In the genomic region with DNA sequence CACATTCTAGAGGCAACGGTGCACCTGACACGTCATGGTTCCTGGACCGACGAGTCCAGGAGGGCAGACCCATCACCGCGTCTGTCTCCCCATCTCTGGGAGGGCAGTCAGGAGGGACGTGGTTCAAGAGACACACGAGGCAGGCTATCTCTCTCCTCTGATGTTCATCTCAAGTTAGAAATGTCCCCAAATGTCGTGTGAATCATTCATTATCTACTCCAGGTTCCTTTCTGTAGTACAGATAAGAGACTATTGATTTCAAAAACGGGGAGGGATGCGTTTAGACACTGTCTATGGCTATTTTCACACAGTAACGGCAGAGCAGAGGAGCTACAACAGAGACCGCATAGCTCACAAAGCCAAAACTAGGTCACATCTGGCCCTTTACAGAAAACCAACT, we compare ENCODE assay signal across 1 cellular context.
TF ChIP-seq lines count a peak whose summit lies in the region.

No MANE protein-coding gene starts in this region.

TF ChIP-seq in K562, 482 proteins besides CTCF, POLR2A, EP300 and RAD21 (continued from another document):
- TF ChIP-seq, protein P1, sequence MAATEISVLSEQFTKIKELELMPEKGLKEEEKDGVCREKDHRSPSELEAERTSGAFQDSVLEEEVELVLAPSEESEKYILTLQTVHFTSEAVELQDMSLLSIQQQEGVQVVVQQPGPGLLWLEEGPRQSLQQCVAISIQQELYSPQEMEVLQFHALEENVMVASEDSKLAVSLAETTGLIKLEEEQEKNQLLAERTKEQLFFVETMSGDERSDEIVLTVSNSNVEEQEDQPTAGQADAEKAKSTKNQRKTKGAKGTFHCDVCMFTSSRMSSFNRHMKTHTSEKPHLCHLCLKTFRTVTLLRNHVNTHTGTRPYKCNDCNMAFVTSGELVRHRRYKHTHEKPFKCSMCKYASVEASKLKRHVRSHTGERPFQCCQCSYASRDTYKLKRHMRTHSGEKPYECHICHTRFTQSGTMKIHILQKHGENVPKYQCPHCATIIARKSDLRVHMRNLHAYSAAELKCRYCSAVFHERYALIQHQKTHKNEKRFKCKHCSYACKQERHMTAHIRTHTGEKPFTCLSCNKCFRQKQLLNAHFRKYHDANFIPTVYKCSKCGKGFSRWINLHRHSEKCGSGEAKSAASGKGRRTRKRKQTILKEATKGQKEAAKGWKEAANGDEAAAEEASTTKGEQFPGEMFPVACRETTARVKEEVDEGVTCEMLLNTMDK (IDR thresholded peaks at IDR 0.05; ENCODE audit: borderline replicate concordance, insufficient read depth, low read depth, low read length, poor library complexity, severe bottlenecking) = no peak
- TF ChIP-seq RCOR1 (IDR thresholded peaks at IDR 0.05; ENCODE audit: borderline replicate concordance in 1 of 2, low read depth in 2 of 2, low read length in 2 of 2) (0 out of 4 replicates have a peak, but pooled peaks of 1 of the 2 experiments have one; percentile 13), FOSL1 (tag; conservative IDR thresholded peaks at IDR 0.05) (peak; percentile 79), ZNF197 (CRISPR knock-in tag; IDR thresholded peaks at IDR 0.05; ENCODE audit: low read depth) (no peak)
